8 cellular contexts compared by ENCODE assay signal in genomic region chrX:153726286-153727107, GRCh38. TPM values are rescaled to one million over a fixed set of nuclear protein-coding genes. Genes with fewer than 3 reads are reported as not detected.
DNase-seq lines count a peak whose midpoint lies in the region; ATAC-seq and TF ChIP-seq lines count a peak whose summit lies in the region.

No MANE protein-coding gene starts in this region.

- no peaks in the 10 kb centered on the region for H3K36me3 ChIP-seq in CD8-positive, alpha-beta T cell (ENCODE audit: insufficient read depth, low read length)
- H3K36me3 ChIP-seq in Peyer's patch (peaks cover 0 to 4% (median 0%) of the 10 kb centered on the region in 3 donors), skeletal muscle tissue (ENCODE audit: control insufficient read depth in 3 of 3, insufficient read depth in 3 of 3, low read length in 3 of 3) (peaks cover 2 to 4% (median 4%) of the 10 kb centered on the region in 3 donors)

- ATAC-seq in CD8-positive, alpha-beta T cell, result no peak
- peak; percentile 48 for ATAC-seq in GM19043 (IDR thresholded peaks at IDR 0.05; ENCODE audit: low read depth, unreplicated experiment)
- ATAC-seq in HG03175 (IDR thresholded peaks at IDR 0.05; ENCODE audit: unreplicated experiment), result peak; percentile 56

- peak overlapping the region; percentile 20 for H3K27ac ChIP-seq in CD8-positive, alpha-beta T cell (ENCODE audit: low read depth, low read length)
- peak overlapping the region; percentile 83 to 93 (median 92) for H3K27ac ChIP-seq in Peyer's patch
- H3K27ac ChIP-seq in skeletal muscle tissue (ENCODE audit: low read depth, low read length), result peak overlapping the region; percentile 92

- no peaks in the 10 kb centered on the region for H3K9me3 ChIP-seq in CD8-positive, alpha-beta T cell (ENCODE audit: low read length)
- H3K9me3 ChIP-seq in Peyer's patch (no peaks in the 10 kb centered on the region), skeletal muscle tissue (ENCODE audit: control insufficient read depth in 3 of 3, low read length in 3 of 3) (no peaks in the 10 kb centered on the region)

- POLR2A ChIA-PET in CD8-positive, alpha-beta T cell (lab: Charles Lee), result no interaction called here

- no peaks in the 10 kb centered on the region for H3K27me3 ChIP-seq in CD8-positive, alpha-beta T cell (ENCODE audit: insufficient read depth, low read length)
- no peaks in the 10 kb centered on the region for H3K27me3 ChIP-seq in Peyer's patch
- no peaks in the 10 kb centered on the region for H3K27me3 ChIP-seq in skeletal muscle tissue (ENCODE audit: control insufficient read depth in 3 of 3, insufficient read depth in 3 of 3, low read length in 3 of 3)

- H3K4me3 ChIP-seq in CD8-positive, alpha-beta T cell (ENCODE audit: low read depth, low read length), result no peak overlapping the region
- H3K4me3 ChIP-seq in Peyer's patch (peak overlapping the region; percentile 18 to 75 (median 48)), astrocyte of the cerebellum (ENCODE audit: low read depth, low read length) (peak overlapping the region; percentile 15), skeletal muscle tissue (ENCODE audit: low read length in 3 of 3) (peak overlapping the region; percentile 43 to 65 (median 56))

- no peak for TF ChIP-seq POLR2A in Peyer's patch (IDR thresholded peaks at IDR 0.05)

- TF ChIP-seq CTCF in CD8-positive, alpha-beta T cell (IDR thresholded peaks at IDR 0.05), result no peak
- peak in 1 of 6 experiments; percentile 2 for TF ChIP-seq CTCF in Peyer's patch (IDR thresholded peaks at IDR 0.05)
- no peak for TF ChIP-seq CTCF in astrocyte of the cerebellum (IDR thresholded peaks at IDR 0.05; ENCODE audit: low read depth, low read length, missing control alignments)

- H3K4me3 Mint-ChIP-seq in CD8-positive, alpha-beta T cell, result peak overlapping the region; percentile 70
- peak overlapping the region; percentile 60 to 74 (median 72) for H3K4me3 Mint-ChIP-seq in immature natural killer cell

- in situ Hi-C loops in astrocyte of the cerebellum (cut with HindIII; ENCODE audit: low sequenced_read_pairs), result no loop called here

- no peaks in the 10 kb centered on the region for H3K9me3 Mint-ChIP-seq in CD8-positive, alpha-beta T cell
- no peaks in the 10 kb centered on the region for H3K9me3 Mint-ChIP-seq in immature natural killer cell

- H3K4me1 Mint-ChIP-seq in CD8-positive, alpha-beta T cell (ENCODE audit: low read depth), result peaks cover 34% of the 10 kb centered on the region
- H3K4me1 Mint-ChIP-seq in immature natural killer cell, result peaks cover 35 to 40% of the 10 kb centered on the region in 2 donors

- peak overlapping the region; percentile 62 to 86 (median 70) for H3K9ac ChIP-seq in skeletal muscle tissue (ENCODE audit: low read depth in 1 of 3, low read length in 3 of 3)

- DNase-seq in CD8-positive, alpha-beta T cell, result peak in 4 of 7 experiments; percentile 13 to 56 (median 25)
- DNase-seq in Peyer's patch (peak; percentile 68 to 87 (median 85)), astrocyte of the cerebellum (ENCODE audit: low read depth) (no peak), immature natural killer cell (peak; percentile 58 to 61 (median 59)), NCI-H526 treated with DMSO at 0.1 percent for 48 hours (lab: John Stamatoyannopoulos, UW) (no peak)

- intact Hi-C loops in CD8-positive, alpha-beta T cell (cut with DNase I, micrococcal nuclease), result no loop called here

- CTCF ChIA-PET in CD8-positive, alpha-beta T cell (lab: Charles Lee), result no interaction called here

- no peaks in the 10 kb centered on the region for H3K27me3 Mint-ChIP-seq in CD8-positive, alpha-beta T cell (ENCODE audit: low read depth)
- peaks cover 3 to 5% (median 3%) of the 10 kb centered on the region in 3 donors for H3K27me3 Mint-ChIP-seq in immature natural killer cell (ENCODE audit: low read depth in 3 of 3)

- peaks cover 31% of the 10 kb centered on the region for H3K4me1 ChIP-seq in CD8-positive, alpha-beta T cell (ENCODE audit: insufficient read depth, low read length)
- peaks cover 3 to 52% (median 17%) of the 10 kb centered on the region in 4 donors for H3K4me1 ChIP-seq in Peyer's patch
- H3K4me1 ChIP-seq in skeletal muscle tissue (ENCODE audit: control insufficient read depth in 3 of 3, insufficient read depth in 3 of 3, low read length in 3 of 3), result peaks cover 45 to 55% (median 53%) of the 10 kb centered on the region in 3 donors

- peak overlapping the region; percentile 86 for H3K27ac Mint-ChIP-seq in CD8-positive, alpha-beta T cell
- H3K27ac Mint-ChIP-seq in immature natural killer cell, result peak overlapping the region; percentile 78 to 89 (median 86)

- peaks cover 17% of the 10 kb centered on the region for H3K36me3 Mint-ChIP-seq in CD8-positive, alpha-beta T cell
- peaks cover 1 to 5% (median 2%) of the 10 kb centered on the region in 3 donors for H3K36me3 Mint-ChIP-seq in immature natural killer cell

RNA-seq across cellular contexts. Expression of gene ABCD1, which starts 1.8 kb away (rescaled TPM):
- total RNA-seq in CD8-positive, alpha-beta T cell, result 1 to 10 TPM; 5.2 to 6.4 TPM
- total RNA-seq in Peyer's patch (10 to 100 TPM; 14.9 to 94.2 (median 68.0) TPM), skeletal muscle tissue (10.4 TPM)
- 1 to 10 TPM; 1.7 to 3.2 (median 2.0) TPM for polyA plus RNA-seq in immature natural killer cell

RNA-seq across cellular contexts. Expression of gene BCAP31, which starts 2.3 kb away (rescaled TPM):
- 10 to 100 TPM; 35.3 to 39.1 TPM for total RNA-seq in CD8-positive, alpha-beta T cell
- total RNA-seq in Peyer's patch (100 to 1,000 TPM in 2 of 4 donors, 10 to 100 TPM in 2; 45.4 to 148 (median 101) TPM), skeletal muscle tissue (83.0 TPM)
- 100 to 1,000 TPM; 367 to 491 (median 373) TPM for polyA plus RNA-seq in immature natural killer cell

RNA-seq across cellular contexts. Expression of gene PLXNB3, which starts 37.6 kb away (rescaled TPM):
- total RNA-seq in CD8-positive, alpha-beta T cell, result under 1 TPM; 0.35 to 0.50 TPM
- total RNA-seq in Peyer's patch (10 to 100 TPM in 1 of 4 donors, 1 to 10 TPM in 3; 2.7 to 25.6 (median 7.6) TPM), skeletal muscle tissue (1.0 TPM)
- not detected for polyA plus RNA-seq in immature natural killer cell

RNA-seq across cellular contexts. Expression of gene SLC6A8, which starts 38.8 kb away (rescaled TPM):
- total RNA-seq in CD8-positive, alpha-beta T cell, result 1 to 10 TPM; 2.7 to 2.9 TPM
- total RNA-seq in Peyer's patch (100 to 1,000 TPM in 3 of 4 donors, 10 to 100 TPM in 1; 36.3 to 562 (median 146) TPM), skeletal muscle tissue (13.0 TPM)
- polyA plus RNA-seq in immature natural killer cell, result under 1 TPM in 2 of 3 donors, not detected in 1; 0.07 to 0.09 TPM

RNA-seq across cellular contexts. Expression of gene PNCK, which starts 52.9 kb away (rescaled TPM):
- under 1 TPM; 0.44 to 0.68 TPM for total RNA-seq in CD8-positive, alpha-beta T cell
- total RNA-seq in Peyer's patch, result 10 to 100 TPM in 1 of 4 donors, 1 to 10 TPM in 2, not detected in 1; 2.0 to 44.8 (median 6.1) TPM
- polyA plus RNA-seq in immature natural killer cell, result not detected
- not detected for total RNA-seq in skeletal muscle tissue

Comparison
In these comparisons a context has a peak if more than half of its experiments do, and no peak if none do; other contexts are left out.
1. DNase-seq: peak in CD8-positive, alpha-beta T cell (4 of 7), Peyer's patch (3 of 3) and immature natural killer cell (3 of 3); none in astrocyte of the cerebellum (single experiment) and NCI-H526 treated with DMSO at 0.1 percent for 48 hours (single experiment).
2. H3K27ac ChIP-seq: peak in every context shown above with its lines; median percentile 92 in skeletal muscle tissue; 92 in Peyer's patch; 20 in CD8-positive, alpha-beta T cell.